In genomic region chr6:33628401-33628964, GRCh38 we compare ENCODE assay signal across 12 cellular contexts. TPM values are rescaled to one million over a fixed set of nuclear protein-coding genes. Genes with fewer than 3 reads are reported as not detected.
DNase-seq lines count a peak whose midpoint lies in the region; ATAC-seq and TF ChIP-seq lines count a peak whose summit lies in the region.
"Had no signal": no experiment of that assay in that cellular context is flagged by ENCODE, and none has a peak within 500 bp of the region (broad histone marks: within the 10 kb centered on the region; RNA-seq: fewer than 3 reads in every experiment).

No MANE protein-coding gene starts in this region.

- H3K27ac ChIP-seq in mesendoderm (ENCODE audit: low read depth, low read length): no peak overlapping the region
- H3K27ac ChIP-seq: neutrophil had no signal

- no peak overlapping the region for H3K4me3 ChIP-seq in mesendoderm (ENCODE audit: low read length)

- H4K8ac ChIP-seq in mesendoderm (ENCODE audit: low read depth, low read length): no peak overlapping the region

- peak overlapping the region in 4 of 6 donors; percentile 14 to 53 (median 42) for H3K27ac Mint-ChIP-seq in naive B cell

- H3K36me3 Mint-ChIP-seq in naive B cell: peaks cover 0 to 8% of the 10 kb centered on the region in 2 donors
- peaks cover 9% of the 10 kb centered on the region for H3K36me3 Mint-ChIP-seq in activated T-cell treated with anti-CD3 and anti-CD28 coated beads, Interleukin-2, amount 50 U/mL, for 4 hours (ENCODE audit: insufficient read depth)

- no peak overlapping the region for H2BK15ac ChIP-seq in mesendoderm (replicated peaks; ENCODE audit: low read depth)

- H4K5ac ChIP-seq in mesendoderm (ENCODE audit: low read length): no peak overlapping the region

- DNase-seq in DMS153 treated with DMSO at 0.1 percent for 48 hours (lab: John Stamatoyannopoulos, UW; ENCODE audit: unreplicated experiment): peak; percentile 57
- DNase-seq in NCI-H1417 treated with DMSO at 0.1 percent for 48 hours (lab: John Stamatoyannopoulos, UW): peak; percentile 81
- no peak for DNase-seq in naive B cell
- DNase-seq in mesendoderm: no peak
- DNase-seq in activated T-cell treated with anti-CD3 and anti-CD28 coated beads, Interleukin-2, amount 50 U/mL, for 4 hours: no peak
- DNase-seq: activated CD4-positive, alpha-beta T cell treated with anti-CD3 and anti-CD28 coated beads for 48 hours; activated naive CD8-positive, alpha-beta T cell treated with anti-CD3 and anti-CD28 coated beads for 36 hours had no signal

- no peaks in the 10 kb centered on the region for H3K27me3 Mint-ChIP-seq in naive B cell
- no peaks in the 10 kb centered on the region for H3K27me3 Mint-ChIP-seq in activated T-cell treated with anti-CD3 and anti-CD28 coated beads, Interleukin-2, amount 50 U/mL, for 4 hours (ENCODE audit: low read depth)
- H3K27me3 Mint-ChIP-seq: activated naive CD8-positive, alpha-beta T cell treated with anti-CD3 and anti-CD28 coated beads for 36 hours had no signal

- no peak overlapping the region for H3K23ac ChIP-seq in mesendoderm (ENCODE audit: low read length)

- H3K4me3 Mint-ChIP-seq in naive B cell: peak overlapping the region in 1 of 8 donors; percentile 21
- no peak overlapping the region for H3K4me3 Mint-ChIP-seq in activated T-cell treated with anti-CD3 and anti-CD28 coated beads, Interleukin-2, amount 50 U/mL, for 4 hours
- H3K4me3 Mint-ChIP-seq: activated naive CD8-positive, alpha-beta T cell treated with anti-CD3 and anti-CD28 coated beads for 36 hours; CD14-positive monocyte had no signal

- H3K36me3 ChIP-seq in mesendoderm (ENCODE audit: control insufficient read depth, insufficient read depth, low read length): no peaks in the 10 kb centered on the region
- H3K36me3 ChIP-seq: neutrophil had no signal

- H3K4me1 ChIP-seq in mesendoderm (ENCODE audit: control insufficient read depth, low read depth, low read length): peaks cover 4% of the 10 kb centered on the region

- H3K79me1 ChIP-seq in mesendoderm (ENCODE audit: low read length): peaks cover 4% of the 10 kb centered on the region

- H3K4me2 ChIP-seq in mesendoderm (ENCODE audit: low read length): no peak overlapping the region

- no peak overlapping the region for H3K9ac ChIP-seq in mesendoderm (ENCODE audit: low read length)

- H3K18ac ChIP-seq in mesendoderm (ENCODE audit: low read length): no peak overlapping the region

- H3K27me3 ChIP-seq in mesendoderm (ENCODE audit: insufficient read depth, low read length, poor library complexity): no peaks in the 10 kb centered on the region

- no peak overlapping the region for H3K4ac ChIP-seq in mesendoderm (ENCODE audit: low read depth, low read length)

- ATAC-seq in naive B cell (ENCODE audit: low read depth in 2 of 2): peak in 1 of 2 donors; percentile 10
- ATAC-seq in GM19455 (IDR thresholded peaks at IDR 0.05; ENCODE audit: unreplicated experiment): no peak
- ATAC-seq in activated T-cell treated with anti-CD3 and anti-CD28 coated beads, Interleukin-2, amount 50 U/mL, for 4 hours: no peak
- no peak for ATAC-seq in GM21717 (IDR thresholded peaks at IDR 0.05; ENCODE audit: unreplicated experiment)

- H3K4me1 Mint-ChIP-seq in naive B cell: peaks cover 45 to 70% (median 63%) of the 10 kb centered on the region in 3 donors
- H3K4me1 Mint-ChIP-seq in activated T-cell treated with anti-CD3 and anti-CD28 coated beads, Interleukin-2, amount 50 U/mL, for 4 hours (ENCODE audit: low read depth): peaks cover 49% of the 10 kb centered on the region

- H2AK5ac ChIP-seq in mesendoderm (ENCODE audit: low read length): no peak overlapping the region

- H3K79me2 ChIP-seq in mesendoderm (ENCODE audit: control insufficient read depth, insufficient read depth, low read length): no peaks in the 10 kb centered on the region

- no CpG with 5 or more reads among the region's 7 CpGs for WGBS in mesendoderm (ENCODE audit: extremely low coverage, insufficient coverage, low lambda C conversion rate)

- no peak overlapping the region for H2BK5ac ChIP-seq in mesendoderm (ENCODE audit: low read length)

- H2BK120ac ChIP-seq in mesendoderm (ENCODE audit: low read depth, low read length): no peak overlapping the region

- H3K9me3 Mint-ChIP-seq in naive B cell: no peaks in the 10 kb centered on the region
- H3K9me3 Mint-ChIP-seq in activated T-cell treated with anti-CD3 and anti-CD28 coated beads, Interleukin-2, amount 50 U/mL, for 4 hours: no peaks in the 10 kb centered on the region
- H3K9me3 Mint-ChIP-seq: activated naive CD8-positive, alpha-beta T cell treated with anti-CD3 and anti-CD28 coated beads for 36 hours had no signal

- H3K56ac ChIP-seq in mesendoderm (ENCODE audit: low read length): no peak overlapping the region

- TF ChIP-seq POLR2A in Raji (IDR thresholded peaks at IDR 0.05; ENCODE audit: insufficient read depth, low read depth, low read length): peak; percentile 30; the same call in 1 of the 2 replicates

RNA-seq across cellular contexts. Expression of gene ITPR3, which starts 7.4 kb away (rescaled TPM):
- 1 to 10 TPM in 4 of 6 donors, under 1 TPM in 2; 0.22 to 6.4 (median 1.7) TPM for polyA plus RNA-seq in naive B cell (ENCODE audit: low read depth in 6 of 6)
- 9.8 TPM for polyA plus RNA-seq in mesendoderm (2013, experiment 1 of 2)
- 9.6 TPM for polyA plus RNA-seq in mesendoderm (2013, experiment 2 of 2)
- 10 to 100 TPM; 34.6 to 37.2 (median 35.5) TPM for total RNA-seq in activated T-cell treated with anti-CD3 and anti-CD28 coated beads, Interleukin-2, amount 50 U/mL, for 4 hours
- polyA plus RNA-seq: CD14-positive monocyte had no signal

RNA-seq across cellular contexts. Expression of gene BAK1, which starts 48.4 kb away (rescaled TPM):
- polyA plus RNA-seq in naive B cell (ENCODE audit: low read depth in 6 of 6): 10 to 100 TPM; 11.7 to 22.6 (median 13.6) TPM
- polyA plus RNA-seq in mesendoderm (2013, experiment 1 of 2): 20.5 TPM
- 21.1 TPM for polyA plus RNA-seq in mesendoderm (2013, experiment 2 of 2)
- total RNA-seq in activated T-cell treated with anti-CD3 and anti-CD28 coated beads, Interleukin-2, amount 50 U/mL, for 4 hours: 10 to 100 TPM; 42.1 to 52.0 (median 49.8) TPM

Comparison
In these comparisons a context has a peak if more than half of its experiments do, and no peak if none do; other contexts are left out.
1. DNase-seq: peak in DMS153 treated with DMSO at 0.1 percent for 48 hours (single experiment) and NCI-H1417 treated with DMSO at 0.1 percent for 48 hours (single experiment); none in naive B cell (single experiment), mesendoderm (single experiment) and activated T-cell treated with anti-CD3 and anti-CD28 coated beads, Interleukin-2, amount 50 U/mL, for 4 hours (single experiment).